ENCODE assay signal across 15 cellular contexts in the genomic region with DNA sequence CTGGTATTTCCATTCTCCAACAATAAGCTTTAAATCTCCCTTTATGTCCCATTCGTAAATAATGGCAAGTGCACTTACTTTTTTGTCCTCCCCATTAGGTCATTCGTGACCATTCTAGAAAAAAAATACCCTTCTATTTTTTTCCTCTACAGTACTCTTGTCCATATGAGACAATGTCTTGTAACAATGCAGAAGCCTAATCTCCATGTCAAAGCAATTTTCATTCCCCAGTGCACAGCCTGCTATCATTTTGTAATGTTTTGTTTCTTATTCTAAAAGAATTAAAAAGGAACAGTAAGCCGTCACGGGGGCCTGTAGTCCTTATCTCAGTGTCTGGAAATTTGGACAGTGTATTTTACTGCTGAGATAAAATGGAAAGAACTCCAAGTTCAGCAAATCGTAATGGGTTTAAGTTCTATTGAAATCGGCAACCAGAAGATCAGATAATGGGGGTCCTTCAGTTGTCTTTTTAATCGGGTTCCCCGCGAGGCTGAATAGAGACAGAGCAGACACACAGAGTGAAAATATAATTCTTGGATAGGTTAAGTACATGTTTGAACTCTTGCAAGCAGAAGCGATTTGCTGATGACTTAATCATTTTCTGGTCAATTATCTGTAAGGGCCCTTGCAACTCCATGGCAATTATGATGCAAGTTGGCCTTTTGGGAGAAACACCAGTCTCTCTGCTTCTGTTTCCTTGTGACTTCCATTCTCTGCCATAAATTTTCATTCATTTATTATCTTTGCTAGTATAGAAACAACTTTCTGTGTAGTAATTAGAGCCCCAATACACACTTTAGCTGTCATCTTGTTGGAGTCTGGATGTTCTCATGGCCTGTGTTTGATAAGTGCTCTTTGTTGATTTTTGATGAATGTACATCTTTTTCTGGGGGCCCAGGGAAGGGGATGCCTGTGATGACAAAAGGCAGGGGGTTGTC. TPM values are rescaled to one million over a fixed set of nuclear protein-coding genes. Genes with fewer than 3 reads are reported as not detected.
"Had no signal": no experiment of that assay in that cellular context is flagged by ENCODE, and none has a peak within 500 bp of the region (broad histone marks: within the 10 kb centered on the region; RNA-seq: fewer than 3 reads in every experiment).

No MANE protein-coding gene starts in this region.

- ATAC-seq: activated CD4-positive, alpha-beta T cell treated with anti-CD3 and anti-CD28 coated beads for 36 hours; activated CD8-positive, alpha-beta T cell treated with anti-CD3 and anti-CD28 coated beads, Interleukin-2, amount 10 ng/mL, durations not matched to agents 7 days and 5 days; activated naive CD8-positive, alpha-beta T cell treated with anti-CD3 and anti-CD28 coated beads, Interleukin-2, amount 50 U/mL, for 24 hours; gastrocnemius medialis; natural killer cell treated with Interleukin-12 subunit alpha and Interleukin-12 subunit beta and Interleukin-15 and Interleukin-18, amount 100 ng/mL, for 72 hours had no signal

- FAIRE-seq: urothelium cell line had no signal

- H3K4me3 ChIP-seq: ascending aorta, colonic mucosa, gastrocnemius medialis, thyroid gland had no signal

- H3K4me3 Mint-ChIP-seq: activated CD4-positive, alpha-beta T cell treated with anti-CD3 and anti-CD28 coated beads for 36 hours; activated CD8-positive, alpha-beta T cell treated with anti-CD3 and anti-CD28 coated beads, Interleukin-2, amount 10 ng/mL, durations not matched to agents 7 days and 5 days; activated naive CD8-positive, alpha-beta T cell treated with anti-CD3 and anti-CD28 coated beads, Interleukin-2, amount 50 U/mL, for 24 hours; natural killer cell treated with Interleukin-12 subunit alpha and Interleukin-12 subunit beta and Interleukin-15 and Interleukin-18, amount 100 ng/mL, for 72 hours; stimulated activated naive CD8-positive, alpha-beta T cell treated with anti-CD3 and anti-CD28 coated beads, Interleukin-15, Interleukin-2, amounts not matched to agents 100 ng/mL and 50 ng/mL, for 24 hours had no signal

- H3K4me1 ChIP-seq: ascending aorta, colonic mucosa, thyroid gland had no signal

- H3K27ac Mint-ChIP-seq: activated CD4-positive, alpha-beta T cell treated with anti-CD3 and anti-CD28 coated beads for 36 hours; activated CD8-positive, alpha-beta T cell treated with anti-CD3 and anti-CD28 coated beads, Interleukin-2, amount 10 ng/mL, durations not matched to agents 7 days and 5 days; activated naive CD8-positive, alpha-beta T cell treated with anti-CD3 and anti-CD28 coated beads, Interleukin-2, amount 50 U/mL, for 24 hours; natural killer cell treated with Interleukin-12 subunit alpha and Interleukin-12 subunit beta and Interleukin-15 and Interleukin-18, amount 100 ng/mL, for 72 hours; stimulated activated naive CD8-positive, alpha-beta T cell treated with anti-CD3 and anti-CD28 coated beads, Interleukin-15, Interleukin-2, amounts not matched to agents 100 ng/mL and 50 ng/mL, for 24 hours had no signal

- DNase-seq: activated CD4-positive, alpha-beta T cell treated with anti-CD3 and anti-CD28 coated beads for 36 hours; activated CD8-positive, alpha-beta memory T cell treated with anti-CD3 and anti-CD28 coated beads, Interleukin-2, amount 50 U/mL, for 48 hours; activated CD8-positive, alpha-beta T cell treated with anti-CD3 and anti-CD28 coated beads, Interleukin-2, amount 10 ng/mL, durations not matched to agents 7 days and 5 days; activated naive CD4-positive, alpha-beta T cell; activated naive CD8-positive, alpha-beta T cell treated with anti-CD3 and anti-CD28 coated beads, Interleukin-2, amount 50 U/mL, for 24 hours; colonic mucosa; effector CD4-positive, alpha-beta T cell; gastrocnemius medialis; stimulated activated CD4-positive, alpha-beta T cell treated with anti-CD3 and anti-CD28 coated beads, Interleukin-4, amount 100 ng/mL, for 24 hours; T-helper 9 cell; thyroid gland had no signal

- H3K9me3 ChIP-seq: ascending aorta, colonic mucosa, gastrocnemius medialis, thyroid gland had no signal

- H3K36me3 ChIP-seq: ascending aorta, colonic mucosa, gastrocnemius medialis had no signal

- H3K36me3 Mint-ChIP-seq: natural killer cell treated with Interleukin-12 subunit alpha and Interleukin-12 subunit beta and Interleukin-15 and Interleukin-18, amount 100 ng/mL, for 72 hours had no signal

- H3K9me3 Mint-ChIP-seq: activated naive CD8-positive, alpha-beta T cell treated with anti-CD3 and anti-CD28 coated beads, Interleukin-2, amount 50 U/mL, for 24 hours; natural killer cell treated with Interleukin-12 subunit alpha and Interleukin-12 subunit beta and Interleukin-15 and Interleukin-18, amount 100 ng/mL, for 72 hours; stimulated activated naive CD8-positive, alpha-beta T cell treated with anti-CD3 and anti-CD28 coated beads, Interleukin-15, Interleukin-2, amounts not matched to agents 100 ng/mL and 50 ng/mL, for 24 hours had no signal

- H3K27me3 Mint-ChIP-seq: activated naive CD8-positive, alpha-beta T cell treated with anti-CD3 and anti-CD28 coated beads, Interleukin-2, amount 50 U/mL, for 24 hours had no signal

- H3K27ac ChIP-seq: ascending aorta, colonic mucosa, thyroid gland had no signal

- H3K4me1 Mint-ChIP-seq: activated CD4-positive, alpha-beta T cell treated with anti-CD3 and anti-CD28 coated beads for 36 hours; activated naive CD8-positive, alpha-beta T cell treated with anti-CD3 and anti-CD28 coated beads, Interleukin-2, amount 50 U/mL, for 24 hours had no signal

- H3K27me3 ChIP-seq: ascending aorta, colonic mucosa, gastrocnemius medialis, thyroid gland had no signal

RNA-seq across cellular contexts. Expression of a gene that starts 22.1 kb away (rescaled TPM):
- total RNA-seq: activated CD8-positive, alpha-beta T cell treated with anti-CD3 and anti-CD28 coated beads, Interleukin-2, amount 10 ng/mL, durations not matched to agents 7 days and 5 days; natural killer cell treated with Interleukin-12 subunit alpha and Interleukin-12 subunit beta and Interleukin-15 and Interleukin-18, amount 100 ng/mL, for 72 hours had no signal
